8 cellular contexts compared by ENCODE assay signal in genomic region chr11:73376168-73376802, GRCh38. TPM values are rescaled to one million over a fixed set of nuclear protein-coding genes. Genes with fewer than 3 reads are reported as not detected.
DNase-seq lines count a peak whose midpoint lies in the region; ATAC-seq and TF ChIP-seq lines count a peak whose summit lies in the region.

Gene RELT, plus strand, starts transcription at chr11:73376399. Its CDS starts 12,738 bp downstream, at chr11:73389137.

- no peaks in the 10 kb centered on the region for H3K9me3 Mint-ChIP-seq in activated naive CD8-positive, alpha-beta T cell treated with anti-CD3 and anti-CD28 coated beads, Interleukin-2, amount 10 ng/mL, durations not matched to agents 7 days and 5 days

- H3K9me2 ChIP-seq in SU-DHL-6 (replicated peaks; ENCODE audit: insufficient read depth, low read length) = no peaks in the 10 kb centered on the region

- TF ChIP-seq CTCF in GM12872 (IDR thresholded peaks at IDR 0.05; ENCODE audit: insufficient read depth, low read depth, low read length) (peak; percentile 89), SU-DHL-6 (IDR thresholded peaks at IDR 0.05; ENCODE audit: insufficient read depth, low read length, poor library complexity, severe bottlenecking) (peak; percentile 78), transverse colon (IDR thresholded peaks at IDR 0.05) (peak; percentile 89 to 95 (median 92))

- peak within 1 kb of the TSS; percentile 19 for H2BK12ac ChIP-seq in trophoblast cell (ENCODE audit: low read length)

- no peak within 1 kb of the TSS for H4K12ac ChIP-seq in trophoblast cell (ENCODE audit: low read depth, low read length)

- H3K9me3 ChIP-seq in SU-DHL-6 (ENCODE audit: insufficient read depth, low read length) (no peaks in the 10 kb centered on the region), trophoblast cell (ENCODE audit: insufficient read depth, low read depth, low read length) (peaks cover 2% of the 10 kb centered on the region), transverse colon (no peaks in the 10 kb centered on the region)

- peak within 1 kb of the TSS; percentile 28 for H2BK120ac ChIP-seq in trophoblast cell (ENCODE audit: insufficient read depth, low read length, poor library complexity)

- H3K14ac ChIP-seq in trophoblast cell (ENCODE audit: low read length) = peak within 1 kb of the TSS; percentile 73

- no peak within 1 kb of the TSS for H3K23ac ChIP-seq in trophoblast cell (ENCODE audit: low read length)

- no peak for TF ChIP-seq EP300 in transverse colon (IDR thresholded peaks at IDR 0.05; ENCODE audit: low read depth)

- H3K4me3 Mint-ChIP-seq in activated naive CD8-positive, alpha-beta T cell treated with anti-CD3 and anti-CD28 coated beads, Interleukin-2, amount 10 ng/mL, durations not matched to agents 7 days and 5 days = peak within 1 kb of the TSS; percentile 93

- peak within 1 kb of the TSS; percentile 99 for H3K9ac ChIP-seq in SU-DHL-6 (ENCODE audit: low read length)
- peak within 1 kb of the TSS; percentile 84 for H3K9ac ChIP-seq in trophoblast cell (ENCODE audit: low read length)

- H3K4me1 Mint-ChIP-seq in activated naive CD8-positive, alpha-beta T cell treated with anti-CD3 and anti-CD28 coated beads, Interleukin-2, amount 10 ng/mL, durations not matched to agents 7 days and 5 days = peaks cover 38% of the 10 kb centered on the region

- peak within 1 kb of the TSS; percentile 57 for H4K91ac ChIP-seq in trophoblast cell (ENCODE audit: low read depth, low read length)

- H3K4me1 ChIP-seq in trophoblast cell (ENCODE audit: control insufficient read depth in 1 of 2, insufficient read depth in 2 of 2, low read length in 2 of 2) = peaks cover 13 to 15% of the 10 kb centered on the region in 2 experiments
- H3K4me1 ChIP-seq in transverse colon = peaks cover 0 to 27% (median 12%) of the 10 kb centered on the region in 4 donors

- peak within 1 kb of the TSS; percentile 88 for H3K4me3 ChIP-seq in SU-DHL-6 (ENCODE audit: insufficient read depth, low read length, poor library complexity, severe bottlenecking)
- peak within 1 kb of the TSS; percentile 89 for H3K4me3 ChIP-seq in trophoblast cell (ENCODE audit: low read depth, low read length)
- peak within 1 kb of the TSS; percentile 47 to 82 (median 60) for H3K4me3 ChIP-seq in transverse colon

- H3F3A ChIP-seq in SU-DHL-6 (ENCODE audit: insufficient read depth) = no peaks in the 10 kb centered on the region

- in situ Hi-C loops in transverse colon (cut with MboI; ENCODE audit: low pct_ligation_motif_present in 1 of 4, low pct_unique_long_range_greater_than_20kb in 1 of 4, low sequenced_read_pairs in 3 of 4) = no loop called here

- H3K27me3 Mint-ChIP-seq in activated naive CD8-positive, alpha-beta T cell treated with anti-CD3 and anti-CD28 coated beads, Interleukin-2, amount 10 ng/mL, durations not matched to agents 7 days and 5 days = no peaks in the 10 kb centered on the region

- ATAC-seq in HG02588 (IDR thresholded peaks at IDR 0.05; ENCODE audit: unreplicated experiment) (peak; percentile 72), Right ventricle myocardium superior (ENCODE audit: poor library complexity) (peak; percentile 96)
- peak; percentile 79 for ATAC-seq in activated naive CD8-positive, alpha-beta T cell treated with anti-CD3 and anti-CD28 coated beads, Interleukin-2, amount 10 ng/mL, durations not matched to agents 7 days and 5 days (ENCODE audit: low read depth)

- H3K18ac ChIP-seq in trophoblast cell (ENCODE audit: low read length) = peak within 1 kb of the TSS; percentile 77

- H4K8ac ChIP-seq in trophoblast cell (ENCODE audit: low read depth, low read length) = peak within 1 kb of the TSS; percentile 40

- H3K36me3 ChIP-seq in SU-DHL-6 (ENCODE audit: low read length) (no peaks in the 10 kb centered on the region), trophoblast cell (ENCODE audit: control insufficient read depth in 1 of 2, insufficient read depth in 2 of 2, low read length in 2 of 2) (no peaks in the 10 kb centered on the region), transverse colon (no peaks in the 10 kb centered on the region)

- H3K4me2 ChIP-seq in SU-DHL-6 (ENCODE audit: low read depth, low read length, poor library complexity, severe bottlenecking) (peak within 1 kb of the TSS; percentile 67), trophoblast cell (ENCODE audit: low read length) (peak within 1 kb of the TSS; percentile 93)

- peak within 1 kb of the TSS; percentile 55 for H2AK5ac ChIP-seq in trophoblast cell (ENCODE audit: low read length)

- POLR2A ChIA-PET in activated naive CD8-positive, alpha-beta T cell treated with anti-CD3 and anti-CD28 coated beads, Interleukin-2, amount 10 ng/mL, durations not matched to agents 7 days and 5 days (lab: Charles Lee) = interaction anchor here (1.1 to 2.0 kb wide), 4 partner anchors 9 to 272 kb away, joined by 4 to 10 read pairs (median 8); no protein-coding TSS in a partner anchor

- H3K27ac ChIP-seq in SU-DHL-6 (ENCODE audit: low read depth, low read length) = peak within 1 kb of the TSS; percentile 65
- peak within 1 kb of the TSS; percentile 19 for H3K27ac ChIP-seq in trophoblast cell (ENCODE audit: low read depth, low read length)
- peak within 1 kb of the TSS; percentile 85 to 92 (median 88) for H3K27ac ChIP-seq in transverse colon

- no CpG with 5 or more reads among the region's 95 CpGs for WGBS in trophoblast cell (ENCODE audit: extremely low coverage, insufficient coverage, insufficient read length)
- 0% methylated on average over 33 of the region's 95 CpGs; no CpG with 5 or more reads in 1 of the 2 donors for WGBS in transverse colon (ENCODE audit: low coverage in 1 of 2), 2 donors

- H3K27me3 ChIP-seq in SU-DHL-6 (ENCODE audit: low read length) (no peaks in the 10 kb centered on the region), trophoblast cell (ENCODE audit: insufficient read depth, low read length) (no peaks in the 10 kb centered on the region), transverse colon (no peaks in the 10 kb centered on the region)

- intact Hi-C loops in Right ventricle myocardium superior (cut with DNase I) = no loop called here
- intact Hi-C loops in transverse colon (cut with DNase I; ENCODE audit: low total_unique reads) = no loop called here

- H3K4ac ChIP-seq in trophoblast cell (ENCODE audit: low read depth, low read length) = peak within 1 kb of the TSS; percentile 41

- H2BK5ac ChIP-seq in trophoblast cell (ENCODE audit: low read depth, low read length, poor library complexity) = peak within 1 kb of the TSS; percentile 15

- H3K36me3 Mint-ChIP-seq in activated naive CD8-positive, alpha-beta T cell treated with anti-CD3 and anti-CD28 coated beads, Interleukin-2, amount 10 ng/mL, durations not matched to agents 7 days and 5 days = peaks cover 5% of the 10 kb centered on the region

- H2AFZ ChIP-seq in SU-DHL-6 (ENCODE audit: low read depth, low read length, severe bottlenecking) = peak within 1 kb of the TSS; percentile 44
- peak within 1 kb of the TSS; percentile 58 for H2AFZ ChIP-seq in trophoblast cell (ENCODE audit: insufficient read depth, low read length, poor library complexity)

- DNase-seq in NCI-H1048 (lab: John Stamatoyannopoulos, UW) (peak; percentile 64), Right ventricle myocardium superior (peak; percentile 93), trophoblast cell (peak; percentile 95 to 98), transverse colon (peak; percentile 93)
- DNase-seq in activated naive CD8-positive, alpha-beta T cell treated with anti-CD3 and anti-CD28 coated beads, Interleukin-2, amount 10 ng/mL, durations not matched to agents 7 days and 5 days = peak; percentile 99

- H4K20me1 ChIP-seq in SU-DHL-6 (ENCODE audit: low read depth, low read length) = no peaks in the 10 kb centered on the region; the same call in 1 of the 2 replicates

- peaks cover 48% of the 10 kb centered on the region for H3K79me2 ChIP-seq in SU-DHL-6 (ENCODE audit: insufficient read depth, low read length)
- peaks cover 8% of the 10 kb centered on the region for H3K79me2 ChIP-seq in trophoblast cell (ENCODE audit: control insufficient read depth, insufficient read depth, low read length, poor library complexity)

- peak; percentile 53 for TF ChIP-seq POLR2A in transverse colon (IDR thresholded peaks at IDR 0.05)

- H3K27ac Mint-ChIP-seq in activated naive CD8-positive, alpha-beta T cell treated with anti-CD3 and anti-CD28 coated beads, Interleukin-2, amount 10 ng/mL, durations not matched to agents 7 days and 5 days = peak within 1 kb of the TSS; percentile 91

- peaks cover 10% of the 10 kb centered on the region for H3K79me1 ChIP-seq in trophoblast cell (ENCODE audit: low read length)

RNA-seq across cellular contexts. Expression of gene RELT, which starts in this region (rescaled TPM):
- 10 to 100 TPM; 26.2 to 28.4 TPM for total RNA-seq in activated naive CD8-positive, alpha-beta T cell treated with anti-CD3 and anti-CD28 coated beads, Interleukin-2, amount 10 ng/mL, durations not matched to agents 7 days and 5 days
- total RNA-seq in Right ventricle myocardium superior (1.3 TPM), transverse colon (10 to 100 TPM in 1 of 4 donors, 1 to 10 TPM in 3; 2.0 to 10.1 (median 6.1) TPM)
- 24.5 and 27.6 TPM in 2 replicates for polyA plus RNA-seq in trophoblast cell (2013)

Comparison
In these comparisons a context has a peak if more than half of its experiments do, and no peak if none do; other contexts are left out.
1. Peak in every context shown above with its lines: DNase-seq, ATAC-seq, H3K4me3 ChIP-seq and H3K27ac ChIP-seq.
2. H3K27ac ChIP-seq: peak in every context shown above with its lines; median percentile 88 in transverse colon; 65 in SU-DHL-6; 19 in trophoblast cell.